13 cellular contexts compared by ENCODE assay signal in the genomic region with DNA sequence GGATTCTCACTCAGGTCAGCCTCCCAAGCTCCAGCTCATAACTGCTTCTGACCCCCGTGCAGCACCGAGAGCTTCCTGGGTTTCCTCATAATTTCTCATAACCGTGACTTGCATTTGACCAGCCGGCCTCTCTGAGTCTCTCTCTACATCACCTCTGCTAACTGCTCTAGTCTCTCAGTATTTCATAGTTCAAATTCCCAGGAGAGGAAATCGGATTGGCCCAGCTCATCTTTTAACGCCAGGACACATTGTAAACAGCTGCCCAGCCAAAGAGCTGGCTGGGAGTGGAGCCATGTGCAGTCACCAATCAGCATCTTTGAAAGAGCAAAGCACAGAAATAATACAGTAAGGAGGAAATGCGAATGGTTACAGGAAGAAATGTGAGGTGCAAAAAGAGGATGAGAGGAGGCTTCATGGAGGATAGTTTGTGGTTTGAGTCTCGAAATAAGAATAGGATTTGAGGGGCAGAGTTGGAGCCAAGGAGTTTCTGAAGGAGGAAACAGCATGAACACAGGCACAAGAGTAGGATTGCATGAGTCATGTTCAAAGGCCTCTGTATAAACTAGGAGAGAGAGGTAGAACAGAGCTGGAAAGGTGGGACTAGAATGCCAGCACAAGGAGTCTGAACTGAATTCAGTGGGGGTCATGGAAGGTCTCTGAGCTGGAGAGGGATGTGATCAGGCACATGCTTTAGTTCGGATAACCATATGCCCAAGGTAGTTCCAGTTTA. TPM values are rescaled to one million over a fixed set of nuclear protein-coding genes. Genes with fewer than 3 reads are reported as not detected.
A peak's percentile ranks its signal among the peaks of the same experiment; 100 is the strongest.
DNase-seq lines count a peak whose midpoint lies in the region; ATAC-seq and TF ChIP-seq lines count a peak whose summit lies in the region.
"Had no signal": no experiment of that assay in that cellular context is flagged by ENCODE, and none has a peak within 500 bp of the region (broad histone marks: within the 10 kb centered on the region; RNA-seq: fewer than 3 reads in every experiment).

No MANE protein-coding gene starts in this region.

- intact Hi-C loops in left cardiac atrium (cut with DNase I) (no loop called here), sciatic nerve (cut with DNase I) (no loop called here)

- ATAC-seq in left cardiac atrium, result peak; percentile 24 to 45
- no peak for ATAC-seq in GM21737 (IDR thresholded peaks at IDR 0.05; ENCODE audit: unreplicated experiment)
- ATAC-seq in sciatic nerve, result no peak
- ATAC-seq: activated T-cell treated with anti-CD3 and anti-CD28 coated beads, Interleukin-2, amount 50 U/mL, for 72 hours; stimulated activated effector memory CD8-positive, alpha-beta T cell treated with anti-CD3 and anti-CD28 coated beads, Interleukin-12 subunit alpha, Interleukin-12 subunit beta, amount 100 ng/mL, for 72 hours had no signal

- H3K36me3 ChIP-seq in right atrium auricular region, result no peaks in the 10 kb centered on the region
- H3K36me3 ChIP-seq: BLaER1 had no signal

- H3K4me1 ChIP-seq in right atrium auricular region, result no peaks in the 10 kb centered on the region
- H3K4me1 ChIP-seq: BLaER1 had no signal

- no peaks in the 10 kb centered on the region for H3K27me3 ChIP-seq in right atrium auricular region

- no peak for TF ChIP-seq CTCF in right atrium auricular region (IDR thresholded peaks at IDR 0.05)
- no peak for TF ChIP-seq CTCF in fibroblast of the aortic adventitia (IDR thresholded peaks at IDR 0.05; ENCODE audit: insufficient read depth, low read length)

- DNase-seq in left cardiac atrium (no peak), right atrium auricular region (ENCODE audit: low spot score) (no peak), NCI-H1694 treated with DMSO at 0.1 percent for 48 hours (lab: John Stamatoyannopoulos, UW) (peak; percentile 2), fibroblast of the aortic adventitia (ENCODE audit: low read depth) (peak; percentile 62), T-helper 1 cell (no peak), sciatic nerve (ENCODE audit: low spot score) (no peak)
- no peak for DNase-seq in stimulated activated CD4-positive, alpha-beta T cell treated with anti-CD3 and anti-CD28 coated beads, Interleukin-15, amount 100 ng/mL, for 24 hours
- DNase-seq: activated T-cell treated with anti-CD3 and anti-CD28 coated beads, Interleukin-2, amount 50 U/mL, for 72 hours; NCI-H1436 treated with DMSO at 0.1 percent for 48 hours had no signal

- H3K27ac ChIP-seq in right atrium auricular region, result no peak overlapping the region
- H3K27ac ChIP-seq: BLaER1 had no signal

- no peaks in the 10 kb centered on the region for H3K9me3 ChIP-seq in right atrium auricular region
- H3K9me3 ChIP-seq: BLaER1 had no signal

- no peak overlapping the region for H3K4me3 ChIP-seq in right atrium auricular region
- H3K4me3 ChIP-seq in fibroblast of the aortic adventitia (ENCODE audit: low read depth, low read length), result no peak overlapping the region
- H3K4me3 ChIP-seq: BLaER1 had no signal

RNA-seq across cellular contexts. Expression of gene LBX1, which starts 15.2 kb away (rescaled TPM):
- total RNA-seq in left cardiac atrium (not detected), right atrium auricular region (not detected), fibroblast of the aortic adventitia (ENCODE audit: low replicate concordance) (0.08 TPM in 1 of 2 replicates, not detected in the other), sciatic nerve (not detected)
- total RNA-seq: activated T-cell treated with anti-CD3 and anti-CD28 coated beads, Interleukin-2, amount 50 U/mL, for 72 hours; osteocyte had no signal

Comparison
In these comparisons a context has a peak if more than half of its experiments do, and no peak if none do; other contexts are left out.
1. ATAC-seq: peak in left cardiac atrium (2 of 2); none in GM21737 (single experiment) and sciatic nerve (single experiment).
2. DNase-seq: peak in NCI-H1694 treated with DMSO at 0.1 percent for 48 hours (single experiment) and fibroblast of the aortic adventitia (single experiment); none in left cardiac atrium (single experiment), right atrium auricular region (single experiment), T-helper 1 cell (0 of 5), stimulated activated CD4-positive, alpha-beta T cell treated with anti-CD3 and anti-CD28 coated beads, Interleukin-15, amount 100 ng/mL, for 24 hours (single experiment) and sciatic nerve (single experiment).